10 cellular contexts compared by ENCODE assay signal in genomic region chr3:71109977-71110285, GRCh38.
DNase-seq lines count a peak whose midpoint lies in the region; ATAC-seq and TF ChIP-seq lines count a peak whose summit lies in the region.
"Had no signal": no experiment of that assay in that cellular context is flagged by ENCODE, and none has a peak within 500 bp of the region (broad histone marks: within the 10 kb centered on the region; RNA-seq: fewer than 3 reads in every experiment).

No MANE protein-coding gene starts in this region.

- peaks cover 24% of the 10 kb centered on the region for H3K36me3 Mint-ChIP-seq in nephron (ENCODE audit: low read depth)
- peaks cover 52% of the 10 kb centered on the region for H3K36me3 Mint-ChIP-seq in activated T-helper 1 cell treated with anti-CD3 and anti-CD28 coated beads, Interleukin-12 subunit alpha, Interleukin-12 subunit beta, Interleukin-2, Interleukin-4 antibody, amounts not matched to agents 30 ng/mL and 10 ng/mL and 1 ng/mL, durations not matched to agents 14 hours and 24 hours and 36 hours (ENCODE audit: low read depth)

- TF ChIP-seq CTCF in A673 (conservative IDR thresholded peaks at IDR 0.05; ENCODE audit: low read depth, low read length) (no peak), OCI-LY3 (IDR thresholded peaks at IDR 0.05; ENCODE audit: low read depth, low read length) (no peak), coronary artery (IDR thresholded peaks at IDR 0.05) (no peak), nephron (IDR thresholded peaks at IDR 0.05; ENCODE audit: unreplicated experiment in 3 of 3) (no peak)

- H3K79me2 ChIP-seq in OCI-LY3 (ENCODE audit: low read length), result peaks cover 100% of the 10 kb centered on the region

- CTCF ChIA-PET in A673 (lab: Charles Lee), result no interaction called here

- POLR2A ChIA-PET in A673 (lab: Charles Lee; ENCODE audit: low non-redundant PET), result no interaction called here

- BruUV-seq in A673 (replicated peaks; lab: Mats Ljungman, UMichigan), result no TSS peak

- DNase-seq in A673 (ENCODE audit: low spot score) (no peak), coronary artery (ENCODE audit: low spot score) (no peak), MG63 (no peak), substantia nigra (lab: John Stamatoyannopoulos, UW) (no peak)
- DNase-seq in activated T-helper 1 cell treated with anti-CD3 and anti-CD28 coated beads, Interleukin-12 subunit alpha, Interleukin-12 subunit beta, Interleukin-2, Interleukin-4 antibody, amounts not matched to agents 30 ng/mL and 10 ng/mL and 1 ng/mL, durations not matched to agents 14 hours and 24 hours and 36 hours (ENCODE audit: low spot score), result no peak
- DNase-seq: MM.1S, small intestine had no signal

- H3K27me3 ChIP-seq in A673 (replicated peaks; ENCODE audit: insufficient read depth, low read depth, low read length, poor library complexity) (no peaks in the 10 kb centered on the region), OCI-LY3 (ENCODE audit: low read depth, low read length) (no peaks in the 10 kb centered on the region), MG63 (no peaks in the 10 kb centered on the region)

- H4K20me1 ChIP-seq in OCI-LY3 (ENCODE audit: insufficient read depth, low read length), result peaks cover 40% of the 10 kb centered on the region

- H3K4me3 ChIP-seq in A673 (ENCODE audit: low read depth, low read length, poor library complexity, severe bottlenecking), result no peak overlapping the region
- peak overlapping the region; percentile 63 for H3K4me3 ChIP-seq in OCI-LY3 (ENCODE audit: low read length)
- no peak overlapping the region for H3K4me3 ChIP-seq in coronary artery
- no peak overlapping the region for H3K4me3 ChIP-seq in MG63

- peaks cover 42% of the 10 kb centered on the region for H3K4me1 Mint-ChIP-seq in nephron
- peaks cover 62% of the 10 kb centered on the region for H3K4me1 Mint-ChIP-seq in activated T-helper 1 cell treated with anti-CD3 and anti-CD28 coated beads, Interleukin-12 subunit alpha, Interleukin-12 subunit beta, Interleukin-2, Interleukin-4 antibody, amounts not matched to agents 30 ng/mL and 10 ng/mL and 1 ng/mL, durations not matched to agents 14 hours and 24 hours and 36 hours (ENCODE audit: low read depth)

- H3K36me3 ChIP-seq in A673 (ENCODE audit: insufficient read depth, low read length, poor library complexity, severe bottlenecking), result peaks cover 5% of the 10 kb centered on the region
- peaks cover 82% of the 10 kb centered on the region for H3K36me3 ChIP-seq in OCI-LY3 (replicated peaks; ENCODE audit: low read depth, low read length)
- peaks cover 3% of the 10 kb centered on the region for H3K36me3 ChIP-seq in MG63

- H3K27me3 Mint-ChIP-seq in nephron (ENCODE audit: low read depth), result peaks cover 6% of the 10 kb centered on the region
- H3K27me3 Mint-ChIP-seq in activated T-helper 1 cell treated with anti-CD3 and anti-CD28 coated beads, Interleukin-12 subunit alpha, Interleukin-12 subunit beta, Interleukin-2, Interleukin-4 antibody, amounts not matched to agents 30 ng/mL and 10 ng/mL and 1 ng/mL, durations not matched to agents 14 hours and 24 hours and 36 hours (ENCODE audit: insufficient read depth), result no peaks in the 10 kb centered on the region

- no peak overlapping the region for H2AFZ ChIP-seq in OCI-LY3 (ENCODE audit: low read depth, low read length)

- H3K27ac ChIP-seq in A673 (ENCODE audit: low read depth, low read length, poor library complexity, severe bottlenecking), result peak overlapping the region; percentile 19
- peak overlapping the region; percentile 93 for H3K27ac ChIP-seq in OCI-LY3 (ENCODE audit: low read length)
- peak overlapping the region; percentile 36 to 66 for H3K27ac ChIP-seq in coronary artery
- H3K27ac ChIP-seq in substantia nigra (ENCODE audit: low read depth, low read length, poor library complexity, severe bottlenecking), result no peak overlapping the region

- H3K27ac Mint-ChIP-seq in nephron, result peak overlapping the region; percentile 44 to 92 (median 65)
- no peak overlapping the region for H3K27ac Mint-ChIP-seq in activated T-helper 1 cell treated with anti-CD3 and anti-CD28 coated beads, Interleukin-12 subunit alpha, Interleukin-12 subunit beta, Interleukin-2, Interleukin-4 antibody, amounts not matched to agents 30 ng/mL and 10 ng/mL and 1 ng/mL, durations not matched to agents 14 hours and 24 hours and 36 hours

- H3K4me1 ChIP-seq in A673 (ENCODE audit: insufficient read depth, low read length, poor library complexity, severe bottlenecking) (peaks cover 21% of the 10 kb centered on the region), OCI-LY3 (ENCODE audit: low read length) (peaks cover 97% of the 10 kb centered on the region)

- H3K4me2 ChIP-seq in OCI-LY3 (ENCODE audit: low read length), result peak overlapping the region; percentile 70

- H3K9me3 Mint-ChIP-seq in nephron, result no peaks in the 10 kb centered on the region
- H3K9me3 Mint-ChIP-seq in activated T-helper 1 cell treated with anti-CD3 and anti-CD28 coated beads, Interleukin-12 subunit alpha, Interleukin-12 subunit beta, Interleukin-2, Interleukin-4 antibody, amounts not matched to agents 30 ng/mL and 10 ng/mL and 1 ng/mL, durations not matched to agents 14 hours and 24 hours and 36 hours, result no peaks in the 10 kb centered on the region

- intact Hi-C loops in A673 (cut with micrococcal nuclease; ENCODE audit: unreplicated experiment), result no loop called here
- intact Hi-C loops in activated T-helper 1 cell treated with anti-CD3 and anti-CD28 coated beads, Interleukin-12 subunit alpha, Interleukin-12 subunit beta, Interleukin-2, Interleukin-4 antibody, amounts not matched to agents 30 ng/mL and 10 ng/mL and 1 ng/mL, durations not matched to agents 14 hours and 24 hours and 36 hours (cut with micrococcal nuclease), result loop anchor here (2.0 kb wide), 1 partner anchor 13 kb away; no protein-coding TSS in a partner anchor

- H3K9ac ChIP-seq in OCI-LY3 (ENCODE audit: low read length), result peak overlapping the region; percentile 75

- H3K9me3 ChIP-seq in A673 (ENCODE audit: low read depth, low read length, poor library complexity, severe bottlenecking) (no peaks in the 10 kb centered on the region), OCI-LY3 (ENCODE audit: insufficient read depth, low read length) (no peaks in the 10 kb centered on the region), MG63 (no peaks in the 10 kb centered on the region)

- no peak for ATAC-seq in GM21381 (IDR thresholded peaks at IDR 0.05; ENCODE audit: unreplicated experiment)

- H3K4me3 Mint-ChIP-seq in nephron, result no peak overlapping the region
- H3K4me3 Mint-ChIP-seq in activated T-helper 1 cell treated with anti-CD3 and anti-CD28 coated beads, Interleukin-12 subunit alpha, Interleukin-12 subunit beta, Interleukin-2, Interleukin-4 antibody, amounts not matched to agents 30 ng/mL and 10 ng/mL and 1 ng/mL, durations not matched to agents 14 hours and 24 hours and 36 hours, result no peak overlapping the region
